Comparison of ENCODE assay signal across 8 cellular contexts in the genomic region with DNA sequence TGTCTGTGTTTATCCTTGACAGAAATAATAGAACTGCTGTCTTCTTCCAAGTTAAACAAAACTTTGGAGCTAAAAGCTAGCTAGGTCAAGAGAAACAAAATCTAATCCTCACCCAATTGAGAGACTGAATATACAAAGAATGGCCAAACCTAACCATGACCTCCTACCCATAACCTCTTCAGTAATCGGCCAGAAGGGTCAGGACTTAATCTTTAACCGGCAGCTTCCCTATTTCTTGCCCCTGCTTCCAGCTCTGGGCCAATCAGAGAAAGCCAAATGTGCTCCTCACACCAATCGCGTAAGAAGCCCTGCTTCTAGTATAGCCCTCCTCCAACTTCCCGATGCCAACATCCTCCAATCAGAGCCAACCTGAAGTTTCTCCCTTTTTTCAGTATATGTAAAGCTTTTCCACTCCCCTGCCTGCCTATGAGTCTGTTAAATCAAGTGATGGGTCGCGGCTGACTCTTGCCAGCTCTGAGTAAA. TPM values are rescaled to one million over a fixed set of nuclear protein-coding genes. Genes with fewer than 3 reads are reported as not detected.
DNase-seq lines count a peak whose midpoint lies in the region; ATAC-seq, FAIRE-seq and TF ChIP-seq lines count a peak whose summit lies in the region.

No MANE protein-coding gene starts in this region.

- no peak overlapping the region for H2BK15ac ChIP-seq in H1 (ENCODE audit: low read length)

- peak overlapping the region; percentile 93 for H4K5ac ChIP-seq in H1 (ENCODE audit: insufficient read length, low read depth, low read length)

- no peak overlapping the region for H2BK20ac ChIP-seq in H1 (ENCODE audit: low read length)

- 0% methylated on average over 7 of the region's 7 CpGs; no CpG with 5 or more reads in 1 of the 2 experiments for WGBS in H1 (ENCODE audit: extremely low coverage in 1 of 2, insufficient coverage in 1 of 2, insufficient read length in 1 of 2, insufficient replicate concordance in 2 of 2, low coverage in 1 of 2, low lambda C conversion rate in 2 of 2, missing lambda C conversion rate in 1 of 2), 2 experiments

- H3K4me3 ChIP-seq in H1 (ENCODE audit: extremely low read depth in 1 of 4, insufficient read depth in 2 of 4, low read depth in 3 of 4, low read length in 4 of 4), result peak overlapping the region; percentile 88 to 100 (median 93)

- peaks cover 0 to 3% (median 2%) of the 10 kb centered on the region in 4 experiments; a peak in 3 of 7 replicates for H3K4me1 ChIP-seq in H1 (replicated peaks in 1 of 4; ENCODE audit: control insufficient read depth in 3 of 4, insufficient read depth in 4 of 4, low read length in 3 of 4)

- H3K23ac ChIP-seq in H1 (ENCODE audit: insufficient read length), result no peak overlapping the region

- TF ChIP-seq RAD21 in H1 (IDR thresholded peaks at IDR 0.05 in 1 of 2, conservative IDR thresholded peaks at IDR 0.05 in 1 of 2; ENCODE audit: low read depth in 2 of 2, low read length in 2 of 2), result no peak

- no peak overlapping the region for H2AFZ ChIP-seq in H1 (ENCODE audit: low read length)

- H3K9me3 ChIP-seq in H1 (ENCODE audit: insufficient read depth in 2 of 2, low read depth in 1 of 2, low read length in 1 of 2), result no peaks in the 10 kb centered on the region

- H3K56ac ChIP-seq in H1 (replicated peaks; ENCODE audit: insufficient read length, low read depth, low read length), result no peak overlapping the region

- no peak overlapping the region for H3K27ac ChIP-seq in H1 (ENCODE audit: low read depth, low read length)

- CTCF ChIA-PET in H1 (lab: Charles Lee; ENCODE audit: partially characterized antibody), result interaction anchor here (0.7 to 3.5 kb wide), 22 partner anchors 12 to 275 kb away, joined by 3 to 16 read pairs (median 4); a partner anchor contains a TSS

- H3K4ac ChIP-seq in H1 (replicated peaks; ENCODE audit: insufficient read length, low read depth, low read length), result no peak overlapping the region

- no peak overlapping the region for H2AK5ac ChIP-seq in H1 (ENCODE audit: low read depth, low read length)

- peak overlapping the region in 2 of 4 experiments; percentile 50 to 96; a peak in 3 of 7 replicates for H3K9ac ChIP-seq in H1 (replicated peaks in 1 of 4; ENCODE audit: extremely low read depth in 1 of 4, low read depth in 3 of 4, low read length in 3 of 4)

- H3K14ac ChIP-seq in H1 (ENCODE audit: insufficient read length), result no peak overlapping the region

- POLR2A ChIA-PET in H1 (lab: Charles Lee; ENCODE audit: partially characterized antibody), result interaction anchor here (0.6 to 6.5 kb wide), 46 partner anchors 10 to 1609 kb away, joined by 3 to 101 read pairs (median 4); a partner anchor contains a TSS

- DNase-seq in NCI-H748 (lab: John Stamatoyannopoulos, UW; ENCODE audit: unreplicated experiment) (peak; percentile 16), NCI-H748 treated with DMSO at 0.1 percent for 48 hours (lab: John Stamatoyannopoulos, UW) (no peak), NCI-H526 treated with DMSO at 0.1 percent for 48 hours (lab: John Stamatoyannopoulos, UW) (peak; percentile 53), H1 (ENCODE audit: low read depth in 1 of 2, low spot score in 2 of 2) (peak; percentile 63 to 86), lung microvascular endothelial cell (ENCODE audit: low read depth in 2 of 2) (peak; percentile 67 to 95)
- peak; percentile 23 to 51 for DNase-seq in activated CD8-positive, alpha-beta memory T cell treated with anti-CD3 and anti-CD28 coated beads for 4 hours (ENCODE audit: low read depth in 2 of 2)
- peak; percentile 23 to 53 (median 35) for DNase-seq in stimulated activated CD4-positive, alpha-beta T cell treated with anti-CD3 and anti-CD28 coated beads, TNF-alpha, amount 100 ng/mL, for 4 hours (ENCODE audit: low read depth in 3 of 3)

- peak overlapping the region; percentile 90 to 91 for H3K4me2 ChIP-seq in H1 (ENCODE audit: insufficient read depth in 1 of 2, low read depth in 2 of 2, low read length in 2 of 2)

- H3K36me3 ChIP-seq in H1 (ENCODE audit: control insufficient read depth in 2 of 4, insufficient read depth in 4 of 4, low read length in 3 of 4), result no peaks in the 10 kb centered on the region; a peak in 1 of 8 replicates

- H2BK5ac ChIP-seq in H1 (ENCODE audit: low read depth, low read length), result no peak overlapping the region

- H3K18ac ChIP-seq in H1 (ENCODE audit: extremely low read depth, low read length), result no peak overlapping the region; the same call in 1 of the 2 replicates

- FAIRE-seq in H1 (lab: Jason Lieb, UNC), result peak; percentile 97

- H4K91ac ChIP-seq in H1 (replicated peaks; ENCODE audit: insufficient read length, low read length), result no peak overlapping the region

- H2BK12ac ChIP-seq in H1 (ENCODE audit: low read depth, low read length), result no peak overlapping the region

- TF ChIP-seq POLR2A in H1 (IDR thresholded peaks at IDR 0.05; ENCODE audit: control extremely low read depth in 1 of 2, low read depth in 2 of 2, low read length in 2 of 2), result peak; percentile 86 to 97

- peaks cover 6 to 9% of the 10 kb centered on the region in 2 experiments for H4K20me1 ChIP-seq in H1 (replicated peaks in 1 of 2; ENCODE audit: control insufficient read depth in 1 of 2, insufficient read depth in 2 of 2, low read length in 2 of 2)

- no peaks in the 10 kb centered on the region for H3K79me1 ChIP-seq in H1 (ENCODE audit: low read depth, low read length)

- H3K23me2 ChIP-seq in H1 (ENCODE audit: low read depth, low read length), result peaks cover 8% of the 10 kb centered on the region

- no peak for TF ChIP-seq CTCF in H1 (IDR thresholded peaks at IDR 0.05; ENCODE audit: control extremely low read depth in 1 of 3, insufficient read depth in 1 of 3, low read depth in 1 of 3, low read length in 3 of 3)

- peaks cover 24 to 44% of the 10 kb centered on the region in 2 experiments for H3K79me2 ChIP-seq in H1 (ENCODE audit: control insufficient read depth in 1 of 2, insufficient read depth in 2 of 2, low read length in 2 of 2)

- no peaks in the 10 kb centered on the region for H3K27me3 ChIP-seq in H1 (replicated peaks in 1 of 4; ENCODE audit: control insufficient read depth in 3 of 4, extremely low read depth in 1 of 4, insufficient read depth in 3 of 4, low read length in 3 of 4)

- H2BK120ac ChIP-seq in H1 (replicated peaks; ENCODE audit: low read depth, low read length), result no peak overlapping the region

- no peak overlapping the region for H4K8ac ChIP-seq in H1 (ENCODE audit: extremely low read depth, insufficient read depth, low read length)

- ATAC-seq in HG02943 (IDR thresholded peaks at IDR 0.05; ENCODE audit: low read depth, unreplicated experiment), result peak; percentile 52

- TF ChIP-seq EP300 in H1 (IDR thresholded peaks at IDR 0.05; ENCODE audit: borderline replicate concordance in 1 of 2, low read depth in 2 of 2, low read length in 2 of 2), result no peak

TF ChIP-seq in H1, 55 proteins besides CTCF, POLR2A, EP300 and RAD21 (continues in another document):
- TF ChIP-seq CBX8 (IDR thresholded peaks at IDR 0.05; ENCODE audit: borderline replicate concordance, low read depth, low read length), result no peak
- no peak for TF ChIP-seq NRF1 (IDR thresholded peaks at IDR 0.05; ENCODE audit: low read depth, low read length)
- peak; percentile 83 for TF ChIP-seq TAF1 (IDR thresholded peaks at IDR 0.05; ENCODE audit: low read depth, low read length)
- no peak for TF ChIP-seq BCL11A (IDR thresholded peaks at IDR 0.05; ENCODE audit: low read depth in 2 of 2, low read length in 2 of 2)
- no peak for TF ChIP-seq HDAC6 (IDR thresholded peaks at IDR 0.05; ENCODE audit: low read depth, low read length)
- TF ChIP-seq CTBP2 (IDR thresholded peaks at IDR 0.05; ENCODE audit: borderline replicate concordance, insufficient read depth, insufficient read length, low read length), result no peak
- no peak for TF ChIP-seq BACH1 (IDR thresholded peaks at IDR 0.05; ENCODE audit: low read length)
- TF ChIP-seq SIX5 (IDR thresholded peaks at IDR 0.05; ENCODE audit: low read depth, low read length), result no peak
- TF ChIP-seq ZNF274 (IDR thresholded peaks at IDR 0.05; ENCODE audit: borderline replicate concordance, extremely low read depth, low read length), result no peak
- TF ChIP-seq EGR1 (IDR thresholded peaks at IDR 0.05; ENCODE audit: borderline replicate concordance, low read depth, low read length), result no peak
- TF ChIP-seq SRF (IDR thresholded peaks at IDR 0.05; ENCODE audit: low read depth, low read length), result no peak
- no peak for TF ChIP-seq MAFK (IDR thresholded peaks at IDR 0.05; ENCODE audit: low read depth, low read length)
- peak; percentile 91 for TF ChIP-seq TBP (IDR thresholded peaks at IDR 0.05; ENCODE audit: low read depth, low read length)
- no peak for TF ChIP-seq SIRT6 (IDR thresholded peaks at IDR 0.05; ENCODE audit: low read length)
- TF ChIP-seq, protein P1, sequence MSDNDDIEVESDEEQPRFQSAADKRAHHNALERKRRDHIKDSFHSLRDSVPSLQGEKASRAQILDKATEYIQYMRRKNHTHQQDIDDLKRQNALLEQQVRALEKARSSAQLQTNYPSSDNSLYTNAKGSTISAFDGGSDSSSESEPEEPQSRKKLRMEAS (IDR thresholded peaks at IDR 0.05), result no peak
- peak; percentile 84 for TF ChIP-seq SP1 (IDR thresholded peaks at IDR 0.05; ENCODE audit: low read depth, low read length)
- TF ChIP-seq, protein P2, sequence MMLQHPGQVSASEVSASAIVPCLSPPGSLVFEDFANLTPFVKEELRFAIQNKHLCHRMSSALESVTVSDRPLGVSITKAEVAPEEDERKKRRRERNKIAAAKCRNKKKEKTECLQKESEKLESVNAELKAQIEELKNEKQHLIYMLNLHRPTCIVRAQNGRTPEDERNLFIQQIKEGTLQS (IDR thresholded peaks at IDR 0.05; ENCODE audit: insufficient read depth, low read depth, low read length), result no peak
- TF ChIP-seq RNF2 (IDR thresholded peaks at IDR 0.05; ENCODE audit: borderline replicate concordance, low read depth, low read length, missing control alignments, poor library complexity, severe bottlenecking), result no peak
- TF ChIP-seq SP2 (IDR thresholded peaks at IDR 0.05; ENCODE audit: low read length), result 0 out of 2 replicates have a peak, but pooled peaks have one; percentile 7
- TF ChIP-seq GABPA (IDR thresholded peaks at IDR 0.05; ENCODE audit: borderline replicate concordance, insufficient read depth, low read length), result no peak
- no peak for TF ChIP-seq SUZ12 (IDR thresholded peaks at IDR 0.05; ENCODE audit: low read length)

RNA-seq across cellular contexts. Expression of a gene that starts 1.7 kb away (rescaled TPM):
- total RNA-seq in H1 (2021; fragmentation: NEBNext Ultra II Directional; extraction: Animal tissue kit (Norgen Biotek cat#: 25700)), result 174 and 181 TPM in 2 replicates
- 15.4 and 29.8 TPM in 2 replicates for polyA plus RNA-seq in H1 (2011; rRNA removed)
- 33.6 TPM for polyA plus RNA-seq in H1 (2011; cell fraction: cytosol; rRNA removed)
- 13.7 TPM for polyA plus RNA-seq in H1 (2011; cell fraction: nucleus; rRNA removed)
- polyA plus RNA-seq in H1 (2012, experiment 1 of 2), result 43.2 to 73.9 TPM (median 49.0 TPM) in 4 replicates
- 6.0 TPM for polyA plus RNA-seq in H1 (2012, experiment 2 of 2)
- polyA plus RNA-seq in H1 (2013, experiment 1 of 2), result 53.4 TPM
- polyA plus RNA-seq in H1 (2013, experiment 2 of 2), result 54.5 TPM
- 174 and 273 TPM in 2 replicates for polyA minus RNA-seq in H1 (2011; rRNA and poly(A)+ RNA removed)
- polyA minus RNA-seq in H1 (2011; cell fraction: cytosol; rRNA and poly(A)+ RNA removed), result 89.5 TPM
- 87.6 TPM for polyA minus RNA-seq in H1 (2011; cell fraction: nucleus; rRNA and poly(A)+ RNA removed)
- 71.0 and 77.4 TPM in 2 replicates for total RNA-seq in lung microvascular endothelial cell
